Comparison of ENCODE assay signal across 1 cellular context in the genomic region with DNA sequence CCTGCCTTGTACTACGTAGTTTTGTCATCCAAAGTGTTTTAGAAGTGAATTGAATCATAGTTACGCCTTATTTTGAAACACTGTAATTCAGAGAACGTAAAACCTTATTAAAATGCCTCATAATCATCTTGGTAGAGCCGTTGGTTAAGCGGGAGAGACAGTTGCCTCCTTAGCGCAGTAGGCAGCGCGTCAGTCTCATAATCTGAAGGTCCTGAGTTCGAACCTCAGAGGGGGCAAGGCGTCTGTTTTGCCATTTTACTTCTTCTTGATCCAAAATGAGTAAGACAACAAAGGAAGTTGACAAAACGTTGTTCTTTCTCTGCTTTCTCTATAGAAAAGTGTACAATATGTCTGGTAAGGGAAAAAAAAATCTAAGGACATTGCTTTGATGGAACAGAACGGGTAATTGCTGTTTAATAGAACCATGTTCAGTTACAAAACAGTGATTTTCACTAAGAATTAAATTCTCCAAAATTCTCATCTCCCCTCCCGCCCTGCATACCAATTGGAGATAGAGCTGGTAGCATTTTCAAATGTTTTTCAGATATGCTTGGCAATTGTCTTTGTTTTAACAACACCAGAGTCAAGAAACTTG.
TF ChIP-seq lines count a peak whose summit lies in the region.

No MANE protein-coding gene starts in this region.

TF ChIP-seq in K562, 482 proteins besides CTCF, POLR2A, EP300 and RAD21 (continued from another document and continues in another):
- TF ChIP-seq, protein P1, sequence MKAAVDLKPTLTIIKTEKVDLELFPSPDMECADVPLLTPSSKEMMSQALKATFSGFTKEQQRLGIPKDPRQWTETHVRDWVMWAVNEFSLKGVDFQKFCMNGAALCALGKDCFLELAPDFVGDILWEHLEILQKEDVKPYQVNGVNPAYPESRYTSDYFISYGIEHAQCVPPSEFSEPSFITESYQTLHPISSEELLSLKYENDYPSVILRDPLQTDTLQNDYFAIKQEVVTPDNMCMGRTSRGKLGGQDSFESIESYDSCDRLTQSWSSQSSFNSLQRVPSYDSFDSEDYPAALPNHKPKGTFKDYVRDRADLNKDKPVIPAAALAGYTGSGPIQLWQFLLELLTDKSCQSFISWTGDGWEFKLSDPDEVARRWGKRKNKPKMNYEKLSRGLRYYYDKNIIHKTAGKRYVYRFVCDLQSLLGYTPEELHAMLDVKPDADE (conservative IDR thresholded peaks at IDR 0.05; ENCODE audit: control insufficient read depth, low read depth, low read length), result peak; percentile 90
- TF ChIP-seq ZNF232 (CRISPR knock-in tag; IDR thresholded peaks at IDR 0.05) (0 out of 2 replicates have a peak, but pooled peaks have one; percentile 65), MYNN (IDR thresholded peaks at IDR 0.05) (peak; percentile 52; the same call in 1 of the 2 replicates), MYNN (CRISPR knock-in tag; IDR thresholded peaks at IDR 0.05) (no peak), GABPB1 (CRISPR knock-in tag; IDR thresholded peaks at IDR 0.05) (peak; percentile 69; the same call in 1 of the 2 replicates), SOX6 (IDR thresholded peaks at IDR 0.05) (peak; percentile 48; the same call in 1 of the 2 replicates), IFI16 (CRISPR knock-in tag; IDR thresholded peaks at IDR 0.05) (no peak), CREB1 (IDR thresholded peaks at IDR 0.05) (0 out of 2 replicates have a peak, but pooled peaks have one; percentile 30), CREB1 (CRISPR knock-in tag; IDR thresholded peaks at IDR 0.05) (peak; percentile 73; the same call in 1 of the 2 replicates), CBFB (CRISPR knock-in tag; IDR thresholded peaks at IDR 0.05) (no peak; the same call in 1 of the 2 replicates), RFX5 (IDR thresholded peaks at IDR 0.05; ENCODE audit: low read depth, low read length) (peak; percentile 77; the same call in 1 of the 2 replicates), CBX3 (IDR thresholded peaks at IDR 0.05; ENCODE audit: borderline replicate concordance in 1 of 2, low read length in 2 of 2) (peak in 1 of 2 experiments; percentile 79; a peak in 2 of 3 replicates), JUND (IDR thresholded peaks at IDR 0.05; ENCODE audit: borderline replicate concordance, low read depth, low read length) (peak; percentile 59; the same call in 1 of the 2 replicates), JUND (tag; IDR thresholded peaks at IDR 0.05; ENCODE audit: borderline replicate concordance, low read depth, low read length) (peak; percentile 47; the same call in 2 of the 3 replicates), PHF20 (IDR thresholded peaks at IDR 0.05; ENCODE audit: partially characterized antibody) (peak; percentile 51), ZFP36 (IDR thresholded peaks at IDR 0.05; ENCODE audit: low read depth, low read length, partially characterized antibody) (peak; percentile 18), TARDBP (IDR thresholded peaks at IDR 0.05) (no peak), BCOR (IDR thresholded peaks at IDR 0.05) (peak; percentile 63; the same call in 1 of the 2 replicates), TBP (optimal IDR thresholded peaks at IDR 0.05; ENCODE audit: low read depth, low read length) (peak; percentile 99), RBM15 (IDR thresholded peaks at IDR 0.05; ENCODE audit: insufficient read depth, low read length) (no peak), TCF3 (CRISPR knock-in tag; IDR thresholded peaks at IDR 0.05) (0 out of 2 replicates have a peak, but pooled peaks have one; percentile 5), KLF16 (IDR thresholded peaks at IDR 0.05) (no peak), FOS (IDR thresholded peaks at IDR 0.05; ENCODE audit: extremely low read depth, insufficient read length) (peak; percentile 13), RNF2 (IDR thresholded peaks at IDR 0.05) (peak; percentile 87), CBX8 (IDR thresholded peaks at IDR 0.05; ENCODE audit: borderline replicate concordance, extremely low read depth, low read depth, low read length, poor library complexity, severe bottlenecking) (no peak), CBFA2T3 (IDR thresholded peaks at IDR 0.05) (no peak), KLF13 (tag; IDR thresholded peaks at IDR 0.05; ENCODE audit: borderline replicate concordance, low read depth) (peak; percentile 39; the same call in 1 of the 2 replicates), BACH1 (tag; IDR thresholded peaks at IDR 0.05) (peak; percentile 73; the same call in 1 of the 2 replicates), NCOR1 (IDR thresholded peaks at IDR 0.05) (no peak), TBL1XR1 (IDR thresholded peaks at IDR 0.05; ENCODE audit: low read length in 2 of 2) (peak in 1 of 2 experiments; percentile 97; a peak in 2 of 4 replicates), SMAD2 (IDR thresholded peaks at IDR 0.05; ENCODE audit: low read depth, low read length) (0 out of 2 replicates have a peak, but pooled peaks have one; percentile 44), ZBTB8A (IDR thresholded peaks at IDR 0.05; ENCODE audit: partially characterized antibody) (peak; percentile 92), BRD9 (IDR thresholded peaks at IDR 0.05; ENCODE audit: low read depth, partially characterized antibody) (peak; percentile 93), JUNB (CRISPR knock-in tag; conservative IDR thresholded peaks at IDR 0.05) (no peak)
- TF ChIP-seq, protein P2, sequence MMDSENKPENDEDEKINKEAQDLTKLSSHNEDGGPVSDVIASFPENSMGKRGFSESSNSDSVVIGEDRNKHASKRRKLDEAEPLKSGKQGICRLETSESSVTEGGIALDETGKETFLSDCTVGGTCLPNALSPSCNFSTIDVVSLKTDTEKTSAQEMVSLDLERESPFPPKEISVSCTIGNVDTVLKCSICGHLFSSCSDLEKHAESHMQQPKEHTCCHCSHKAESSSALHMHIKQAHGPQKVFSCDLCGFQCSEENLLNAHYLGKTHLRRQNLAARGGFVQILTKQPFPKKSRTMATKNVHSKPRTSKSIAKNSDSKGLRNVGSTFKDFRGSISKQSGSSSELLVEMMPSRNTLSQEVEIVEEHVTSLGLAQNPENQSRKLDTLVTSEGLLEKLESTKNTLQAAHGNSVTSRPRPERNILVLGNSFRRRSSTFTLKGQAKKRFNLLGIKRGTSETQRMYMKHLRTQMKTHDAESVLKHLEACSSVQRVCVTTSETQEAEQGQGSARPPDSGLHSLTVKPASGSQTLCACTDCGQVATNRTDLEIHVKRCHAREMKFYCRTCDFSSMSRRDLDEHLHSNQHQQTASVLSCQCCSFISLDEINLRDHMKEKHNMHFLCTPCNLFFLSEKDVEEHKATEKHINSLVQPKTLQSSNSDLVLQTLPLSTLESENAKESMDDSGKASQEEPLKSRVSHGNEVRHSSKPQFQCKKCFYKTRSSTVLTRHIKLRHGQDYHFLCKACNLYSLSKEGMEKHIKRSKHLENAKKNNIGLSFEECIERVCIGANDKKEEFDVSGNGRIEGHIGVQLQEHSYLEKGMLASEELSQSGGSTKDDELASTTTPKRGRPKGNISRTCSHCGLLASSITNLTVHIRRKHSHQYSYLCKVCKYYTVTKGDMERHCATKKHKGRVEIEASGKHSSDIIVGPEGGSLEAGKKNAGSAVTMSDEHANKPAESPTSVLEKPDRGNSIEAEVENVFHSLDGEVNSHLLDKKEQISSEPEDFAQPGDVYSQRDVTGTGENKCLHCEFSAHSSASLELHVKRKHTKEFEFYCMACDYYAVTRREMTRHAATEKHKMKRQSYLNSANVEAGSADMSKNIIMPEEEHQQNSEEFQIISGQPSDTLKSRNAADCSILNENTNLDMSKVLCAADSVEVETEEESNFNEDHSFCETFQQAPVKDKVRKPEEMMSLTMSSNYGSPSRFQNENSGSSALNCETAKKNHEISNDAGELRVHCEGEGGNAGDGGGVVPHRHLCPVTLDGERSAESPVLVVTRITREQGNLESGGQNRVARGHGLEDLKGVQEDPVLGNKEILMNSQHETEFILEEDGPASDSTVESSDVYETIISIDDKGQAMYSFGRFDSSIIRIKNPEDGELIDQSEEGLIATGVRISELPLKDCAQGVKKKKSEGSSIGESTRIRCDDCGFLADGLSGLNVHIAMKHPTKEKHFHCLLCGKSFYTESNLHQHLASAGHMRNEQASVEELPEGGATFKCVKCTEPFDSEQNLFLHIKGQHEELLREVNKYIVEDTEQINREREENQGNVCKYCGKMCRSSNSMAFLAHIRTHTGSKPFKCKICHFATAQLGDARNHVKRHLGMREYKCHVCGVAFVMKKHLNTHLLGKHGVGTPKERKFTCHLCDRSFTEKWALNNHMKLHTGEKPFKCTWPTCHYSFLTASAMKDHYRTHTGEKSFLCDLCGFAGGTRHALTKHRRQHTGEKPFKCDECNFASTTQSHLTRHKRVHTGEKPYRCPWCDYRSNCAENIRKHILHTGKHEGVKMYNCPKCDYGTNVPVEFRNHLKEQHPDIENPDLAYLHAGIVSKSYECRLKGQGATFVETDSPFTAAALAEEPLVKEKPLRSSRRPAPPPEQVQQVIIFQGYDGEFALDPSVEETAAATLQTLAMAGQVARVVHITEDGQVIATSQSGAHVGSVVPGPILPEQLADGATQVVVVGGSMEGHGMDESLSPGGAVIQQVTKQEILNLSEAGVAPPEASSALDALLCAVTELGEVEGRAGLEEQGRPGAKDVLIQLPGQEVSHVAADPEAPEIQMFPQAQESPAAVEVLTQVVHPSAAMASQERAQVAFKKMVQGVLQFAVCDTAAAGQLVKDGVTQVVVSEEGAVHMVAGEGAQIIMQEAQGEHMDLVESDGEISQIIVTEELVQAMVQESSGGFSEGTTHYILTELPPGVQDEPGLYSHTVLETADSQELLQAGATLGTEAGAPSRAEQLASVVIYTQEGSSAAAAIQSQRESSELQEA (IDR thresholded peaks at IDR 0.05; ENCODE audit: low read depth), result peak; percentile 67; the same call in 1 of the 2 replicates
- TF ChIP-seq, protein P3, sequence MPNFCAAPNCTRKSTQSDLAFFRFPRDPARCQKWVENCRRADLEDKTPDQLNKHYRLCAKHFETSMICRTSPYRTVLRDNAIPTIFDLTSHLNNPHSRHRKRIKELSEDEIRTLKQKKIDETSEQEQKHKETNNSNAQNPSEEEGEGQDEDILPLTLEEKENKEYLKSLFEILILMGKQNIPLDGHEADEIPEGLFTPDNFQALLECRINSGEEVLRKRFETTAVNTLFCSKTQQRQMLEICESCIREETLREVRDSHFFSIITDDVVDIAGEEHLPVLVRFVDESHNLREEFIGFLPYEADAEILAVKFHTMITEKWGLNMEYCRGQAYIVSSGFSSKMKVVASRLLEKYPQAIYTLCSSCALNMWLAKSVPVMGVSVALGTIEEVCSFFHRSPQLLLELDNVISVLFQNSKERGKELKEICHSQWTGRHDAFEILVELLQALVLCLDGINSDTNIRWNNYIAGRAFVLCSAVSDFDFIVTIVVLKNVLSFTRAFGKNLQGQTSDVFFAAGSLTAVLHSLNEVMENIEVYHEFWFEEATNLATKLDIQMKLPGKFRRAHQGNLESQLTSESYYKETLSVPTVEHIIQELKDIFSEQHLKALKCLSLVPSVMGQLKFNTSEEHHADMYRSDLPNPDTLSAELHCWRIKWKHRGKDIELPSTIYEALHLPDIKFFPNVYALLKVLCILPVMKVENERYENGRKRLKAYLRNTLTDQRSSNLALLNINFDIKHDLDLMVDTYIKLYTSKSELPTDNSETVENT (CRISPR knock-in tag; IDR thresholded peaks at IDR 0.05), result 0 out of 2 replicates have a peak, but pooled peaks have one; percentile 5
- TF ChIP-seq, protein P4, sequence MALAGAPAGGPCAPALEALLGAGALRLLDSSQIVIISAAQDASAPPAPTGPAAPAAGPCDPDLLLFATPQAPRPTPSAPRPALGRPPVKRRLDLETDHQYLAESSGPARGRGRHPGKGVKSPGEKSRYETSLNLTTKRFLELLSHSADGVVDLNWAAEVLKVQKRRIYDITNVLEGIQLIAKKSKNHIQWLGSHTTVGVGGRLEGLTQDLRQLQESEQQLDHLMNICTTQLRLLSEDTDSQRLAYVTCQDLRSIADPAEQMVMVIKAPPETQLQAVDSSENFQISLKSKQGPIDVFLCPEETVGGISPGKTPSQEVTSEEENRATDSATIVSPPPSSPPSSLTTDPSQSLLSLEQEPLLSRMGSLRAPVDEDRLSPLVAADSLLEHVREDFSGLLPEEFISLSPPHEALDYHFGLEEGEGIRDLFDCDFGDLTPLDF (CRISPR knock-in tag; IDR thresholded peaks at IDR 0.05), result no peak
- TF ChIP-seq, protein P5, sequence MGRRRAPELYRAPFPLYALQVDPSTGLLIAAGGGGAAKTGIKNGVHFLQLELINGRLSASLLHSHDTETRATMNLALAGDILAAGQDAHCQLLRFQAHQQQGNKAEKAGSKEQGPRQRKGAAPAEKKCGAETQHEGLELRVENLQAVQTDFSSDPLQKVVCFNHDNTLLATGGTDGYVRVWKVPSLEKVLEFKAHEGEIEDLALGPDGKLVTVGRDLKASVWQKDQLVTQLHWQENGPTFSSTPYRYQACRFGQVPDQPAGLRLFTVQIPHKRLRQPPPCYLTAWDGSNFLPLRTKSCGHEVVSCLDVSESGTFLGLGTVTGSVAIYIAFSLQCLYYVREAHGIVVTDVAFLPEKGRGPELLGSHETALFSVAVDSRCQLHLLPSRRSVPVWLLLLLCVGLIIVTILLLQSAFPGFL (CRISPR knock-in tag; IDR thresholded peaks at IDR 0.05), result peak; percentile 81; the same call in 1 of the 2 replicates
- TF ChIP-seq, protein P6, sequence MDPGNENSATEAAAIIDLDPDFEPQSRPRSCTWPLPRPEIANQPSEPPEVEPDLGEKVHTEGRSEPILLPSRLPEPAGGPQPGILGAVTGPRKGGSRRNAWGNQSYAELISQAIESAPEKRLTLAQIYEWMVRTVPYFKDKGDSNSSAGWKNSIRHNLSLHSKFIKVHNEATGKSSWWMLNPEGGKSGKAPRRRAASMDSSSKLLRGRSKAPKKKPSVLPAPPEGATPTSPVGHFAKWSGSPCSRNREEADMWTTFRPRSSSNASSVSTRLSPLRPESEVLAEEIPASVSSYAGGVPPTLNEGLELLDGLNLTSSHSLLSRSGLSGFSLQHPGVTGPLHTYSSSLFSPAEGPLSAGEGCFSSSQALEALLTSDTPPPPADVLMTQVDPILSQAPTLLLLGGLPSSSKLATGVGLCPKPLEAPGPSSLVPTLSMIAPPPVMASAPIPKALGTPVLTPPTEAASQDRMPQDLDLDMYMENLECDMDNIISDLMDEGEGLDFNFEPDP (CRISPR knock-in tag; IDR thresholded peaks at IDR 0.05), result no peak
- TF ChIP-seq, protein P7, sequence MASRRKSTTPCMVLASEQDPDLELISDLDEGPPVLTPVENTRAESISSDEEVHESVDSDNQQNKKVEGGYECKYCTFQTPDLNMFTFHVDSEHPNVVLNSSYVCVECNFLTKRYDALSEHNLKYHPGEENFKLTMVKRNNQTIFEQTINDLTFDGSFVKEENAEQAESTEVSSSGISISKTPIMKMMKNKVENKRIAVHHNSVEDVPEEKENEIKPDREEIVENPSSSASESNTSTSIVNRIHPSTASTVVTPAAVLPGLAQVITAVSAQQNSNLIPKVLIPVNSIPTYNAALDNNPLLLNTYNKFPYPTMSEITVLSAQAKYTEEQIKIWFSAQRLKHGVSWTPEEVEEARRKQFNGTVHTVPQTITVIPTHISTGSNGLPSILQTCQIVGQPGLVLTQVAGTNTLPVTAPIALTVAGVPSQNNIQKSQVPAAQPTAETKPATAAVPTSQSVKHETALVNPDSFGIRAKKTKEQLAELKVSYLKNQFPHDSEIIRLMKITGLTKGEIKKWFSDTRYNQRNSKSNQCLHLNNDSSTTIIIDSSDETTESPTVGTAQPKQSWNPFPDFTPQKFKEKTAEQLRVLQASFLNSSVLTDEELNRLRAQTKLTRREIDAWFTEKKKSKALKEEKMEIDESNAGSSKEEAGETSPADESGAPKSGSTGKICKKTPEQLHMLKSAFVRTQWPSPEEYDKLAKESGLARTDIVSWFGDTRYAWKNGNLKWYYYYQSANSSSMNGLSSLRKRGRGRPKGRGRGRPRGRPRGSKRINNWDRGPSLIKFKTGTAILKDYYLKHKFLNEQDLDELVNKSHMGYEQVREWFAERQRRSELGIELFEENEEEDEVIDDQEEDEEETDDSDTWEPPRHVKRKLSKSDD (conservative IDR thresholded peaks at IDR 0.05; ENCODE audit: low read length), result peak; percentile 81
